ENCODE assay signal across 8 cellular contexts in genomic region chr17:17204635-17205231, GRCh38. TPM values are rescaled to one million over a fixed set of nuclear protein-coding genes. Genes with fewer than 3 reads are reported as not detected.
DNase-seq lines count a peak whose midpoint lies in the region; TF ChIP-seq lines count a peak whose summit lies in the region.

No MANE protein-coding gene starts in this region.

- CTCF ChIA-PET in GM10248 (lab: Yijun Ruan, JAX) = interaction anchor here (0.8 to 1.4 kb wide), 2 partner anchors 8 to 96 kb away, joined by 3 read pairs; no protein-coding TSS in a partner anchor

- no peaks in the 10 kb centered on the region for H3K9me2 ChIP-seq in GM23248 (ENCODE audit: insufficient read depth)

- H3K9ac ChIP-seq in GM23248 (peak overlapping the region; percentile 84), SK-N-MC (ENCODE audit: insufficient read length) (peak overlapping the region; percentile 93)

- in situ Hi-C loops in GM23248 (cut with MboI) = no loop called here

- WGBS in GM23248 (ENCODE audit: low coverage in 1 of 2, low lambda C conversion rate in 2 of 2, missing lambda C conversion rate in 2 of 2), 2 experiments = 77 to 81% methylated on average over 14 of the region's 14 CpGs
- WGBS in esophagus muscularis mucosa = 76% methylated on average over 8 of the region's 14 CpGs
- WGBS in spleen, 5 donors = 79 to 91% (median 83%) methylated on average over 9 to 14 of the region's 14 CpGs

- H3K4me1 ChIP-seq in GM23248 (ENCODE audit: insufficient read depth) (0 out of 2 replicates have a peak, but pooled peaks cover 12% of the 10 kb centered on the region), esophagus muscularis mucosa (peaks cover 56 to 80% (median 78%) of the 10 kb centered on the region in 4 donors), spleen (peaks cover 16 to 68% (median 39%) of the 10 kb centered on the region in 6 donors)

- no peak for TF ChIP-seq EP300 in esophagus muscularis mucosa (IDR thresholded peaks at IDR 0.05)

- H2AFZ ChIP-seq in GM23248 = peak overlapping the region; percentile 80; the same call in 1 of the 2 replicates

- intact Hi-C loops in esophagus muscularis mucosa (cut with DNase I) = no loop called here
- intact Hi-C loops in spleen (cut with DNase I; ENCODE audit: low total_unique reads) = no loop called here

- TF ChIP-seq POLR2A in esophagus muscularis mucosa (IDR thresholded peaks at IDR 0.05; ENCODE audit: low read depth) = no peak
- TF ChIP-seq POLR2A in spleen (IDR thresholded peaks at IDR 0.05) = no peak

- H3K9me3 ChIP-seq in GM23248 (ENCODE audit: low read depth) = no peaks in the 10 kb centered on the region
- H3K9me3 ChIP-seq in SK-N-MC (ENCODE audit: low read depth, low read length) = no peaks in the 10 kb centered on the region
- no peaks in the 10 kb centered on the region for H3K9me3 ChIP-seq in esophagus muscularis mucosa
- H3K9me3 ChIP-seq in spleen = no peaks in the 10 kb centered on the region

- H3K79me2 ChIP-seq in GM23248 (ENCODE audit: insufficient read depth) = no peaks in the 10 kb centered on the region

- no peaks in the 10 kb centered on the region for H3K27me3 ChIP-seq in GM23248 (replicated peaks; ENCODE audit: insufficient read depth)
- no peaks in the 10 kb centered on the region for H3K27me3 ChIP-seq in esophagus muscularis mucosa
- no peaks in the 10 kb centered on the region for H3K27me3 ChIP-seq in spleen (replicated peaks in 1 of 7)

- peak overlapping the region; percentile 88 for H3K4me2 ChIP-seq in GM23248 (ENCODE audit: unreplicated experiment)

- H3K4me3 ChIP-seq in GM23248 (peak overlapping the region; percentile 70), SK-N-MC (peak overlapping the region; percentile 89), esophagus muscularis mucosa (peak overlapping the region; percentile 62 to 69 (median 65)), spleen (peak overlapping the region; percentile 43 to 76 (median 52))

- no peak overlapping the region for H3K27ac ChIP-seq in GM23248
- H3K27ac ChIP-seq in SK-N-MC = no peak overlapping the region
- H3K27ac ChIP-seq in esophagus muscularis mucosa (replicated peaks in 1 of 4) = peak overlapping the region; percentile 92 to 96 (median 94)
- H3K27ac ChIP-seq in spleen = peak overlapping the region in 5 of 8 donors; percentile 1 to 84 (median 82)

- H3K36me3 ChIP-seq in GM23248 (ENCODE audit: low read depth) (no peaks in the 10 kb centered on the region), SK-N-MC (ENCODE audit: insufficient read depth, low read length) (peaks cover 15% of the 10 kb centered on the region), esophagus muscularis mucosa (peaks cover 0 to 9% (median 4%) of the 10 kb centered on the region in 4 donors), spleen (peaks cover 0 to 26% (median 5%) of the 10 kb centered on the region in 6 donors)

- POLR2A ChIA-PET in GM10248 (lab: Yijun Ruan, JAX) = no interaction called here

- no peaks in the 10 kb centered on the region for H4K20me1 ChIP-seq in GM23248 (ENCODE audit: insufficient read depth)

- TF ChIP-seq CTCF in esophagus muscularis mucosa (IDR thresholded peaks at IDR 0.05) (no peak), spleen (IDR thresholded peaks at IDR 0.05 in 8 of 11, conservative IDR thresholded peaks at IDR 0.05 in 3 of 11) (no peak), GM10248 (IDR thresholded peaks at IDR 0.05; ENCODE audit: control extremely low read depth, extremely low read depth, low read depth, missing control alignments) (no peak), GM10266 (IDR thresholded peaks at IDR 0.05; ENCODE audit: control insufficient read depth, insufficient read depth, low read depth, missing control alignments) (no peak)

- peaks cover 15% of the 10 kb centered on the region for H3F3A ChIP-seq in GM23248 (ENCODE audit: insufficient read depth)

- no peak for DNase-seq in GM23248
- no peak for DNase-seq in SK-N-MC (ENCODE audit: low read depth, low spot score)
- DNase-seq in esophagus muscularis mucosa (ENCODE audit: extremely low spot score) = no peak
- DNase-seq in spleen = no peak
- no peak for DNase-seq in superior temporal gyrus (ENCODE audit: extremely low spot score)
- no peak for DNase-seq in AML-193 (lab: John Stamatoyannopoulos, UW)
- no peak for DNase-seq in GM10248 (ENCODE audit: extremely low spot score)
- no peak for DNase-seq in GM10266 (ENCODE audit: extremely low spot score)

RNA-seq across cellular contexts. Expression of gene PLD6, which starts 1.4 kb away (rescaled TPM):
- 0.65 and 2.0 TPM in 2 replicates for total RNA-seq in GM23248 (2014; rRNA removed; shearing (Covaris generic))
- polyA plus RNA-seq in GM23248 (2016; fragmentation: Nextera tagmentation; extraction: Ambion mirVana) (0.85 and 1.0 TPM in 2 replicates), spleen (1 to 10 TPM; 2.2 to 3.9 (median 3.0) TPM)
- total RNA-seq in esophagus muscularis mucosa (10 to 100 TPM in 1 of 4 donors, 1 to 10 TPM in 3; 3.1 to 13.7 (median 6.9) TPM), spleen (1 to 10 TPM; 1.4 to 5.6 (median 3.7) TPM)

RNA-seq across cellular contexts. Expression of gene FLCN, which starts 32.2 kb away (rescaled TPM):
- total RNA-seq in GM23248 (2014; rRNA removed; shearing (Covaris generic)) = 12.0 and 21.5 TPM in 2 replicates
- polyA plus RNA-seq in GM23248 (2016; fragmentation: Nextera tagmentation; extraction: Ambion mirVana) (7.3 and 10.0 TPM in 2 replicates), spleen (10 to 100 TPM in 1 of 3 donors, 1 to 10 TPM in 2; 9.1 to 34.1 (median 9.9) TPM)
- total RNA-seq in esophagus muscularis mucosa (10 to 100 TPM; 21.5 to 64.7 (median 45.5) TPM), spleen (10 to 100 TPM; 53.9 to 91.6 (median 81.5) TPM)

Comparison
In these comparisons a context has a peak if more than half of its experiments do, and no peak if none do; other contexts are left out.
1. H3K27ac ChIP-seq: peak in esophagus muscularis mucosa (4 of 4) and spleen (5 of 8); none in GM23248 (single experiment) and SK-N-MC (single experiment).
2. Peak in every context shown above with its lines, with median percentiles within 50 percentile points of each other: H3K4me3 ChIP-seq.